Comparison of ENCODE assay signal across 8 cellular contexts in the genomic region with DNA sequence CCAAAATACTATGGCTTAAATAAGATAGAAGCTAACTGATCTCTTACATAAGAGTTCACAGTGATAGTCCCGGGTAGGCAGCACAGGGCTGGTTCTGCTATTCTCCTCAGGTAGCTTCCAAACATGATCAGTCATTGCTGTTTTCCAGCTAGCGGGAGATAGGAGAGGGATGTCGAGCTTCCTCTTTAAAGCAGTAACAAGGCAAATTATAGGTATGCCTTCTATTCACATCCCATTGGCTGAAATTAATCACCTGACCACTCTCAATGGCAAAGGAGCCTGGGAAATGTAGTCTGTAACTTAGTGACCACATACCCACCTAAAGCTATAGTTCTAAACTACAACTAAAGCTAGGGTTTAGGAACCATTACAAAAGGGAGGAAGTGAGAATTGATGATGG. TPM values are rescaled to one million over a fixed set of nuclear protein-coding genes. Genes with fewer than 3 reads are reported as not detected.
DNase-seq lines count a peak whose midpoint lies in the region; ATAC-seq, FAIRE-seq and TF ChIP-seq lines count a peak whose summit lies in the region.

No MANE protein-coding gene starts in this region.

- no peaks in the 10 kb centered on the region for H3K9me3 Mint-ChIP-seq in activated naive CD4-positive, alpha-beta T cell treated with anti-CD3 and anti-CD28 coated beads, Interleukin-2, amount 50 U/mL, for 24 hours

- H3K27ac ChIP-seq in body of pancreas (no peak overlapping the region), HepG2 (ENCODE audit: extremely low read length, insufficient read depth, low read length) (no peak overlapping the region), transverse colon (no peak overlapping the region)

- peaks cover 1% of the 10 kb centered on the region for H3K27me3 Mint-ChIP-seq in activated naive CD4-positive, alpha-beta T cell treated with anti-CD3 and anti-CD28 coated beads, Interleukin-2, amount 50 U/mL, for 24 hours

- POLR2A ChIA-PET in HepG2 (lab: Yijun Ruan, JAX) = no interaction called here

- no peaks in the 10 kb centered on the region for H3K79me2 ChIP-seq in HepG2 (ENCODE audit: insufficient read depth, low read length)

- H3K9me3 ChIP-seq in body of pancreas (no peaks in the 10 kb centered on the region), HepG2 (ENCODE audit: low read length) (no peaks in the 10 kb centered on the region), transverse colon (no peaks in the 10 kb centered on the region)

- H3K36me3 ChIP-seq in body of pancreas (replicated peaks in 1 of 2; ENCODE audit: insufficient read depth in 1 of 2, low read depth in 2 of 2) (no peaks in the 10 kb centered on the region), HepG2 (replicated peaks in 1 of 2; ENCODE audit: control insufficient read depth in 1 of 2, insufficient read depth in 2 of 2, low read length in 2 of 2) (no peaks in the 10 kb centered on the region), transverse colon (no peaks in the 10 kb centered on the region)

- peaks cover 5% of the 10 kb centered on the region for H3K4me1 Mint-ChIP-seq in activated naive CD4-positive, alpha-beta T cell treated with anti-CD3 and anti-CD28 coated beads, Interleukin-2, amount 50 U/mL, for 24 hours

- no peaks in the 10 kb centered on the region for H3K4me1 ChIP-seq in body of pancreas
- H3K4me1 ChIP-seq in HepG2 (ENCODE audit: insufficient read depth, low read length) = no peaks in the 10 kb centered on the region
- H3K4me1 ChIP-seq in transverse colon = no peaks in the 10 kb centered on the region

- TF ChIP-seq RAD21 in HepG2 (CRISPR knock-in tag; IDR thresholded peaks at IDR 0.05) = no peak

- TF ChIP-seq POLR2A in body of pancreas (IDR thresholded peaks at IDR 0.05) = no peak
- no peak for TF ChIP-seq POLR2A in HepG2 (IDR thresholded peaks at IDR 0.05; ENCODE audit: insufficient read depth in 1 of 2, low read depth in 2 of 2, low read length in 2 of 2)
- TF ChIP-seq POLR2A in transverse colon (IDR thresholded peaks at IDR 0.05) = no peak

- H3K9ac ChIP-seq in HepG2 (ENCODE audit: insufficient read depth, low read depth, low read length) = no peak overlapping the region

- peak overlapping the region; percentile 23 for H3K27ac Mint-ChIP-seq in activated naive CD4-positive, alpha-beta T cell treated with anti-CD3 and anti-CD28 coated beads, Interleukin-2, amount 50 U/mL, for 24 hours

- DNase-seq in activated naive CD4-positive, alpha-beta T cell treated with Interleukin-2 at 50 U/mL for 16 hours = no peak
- peak; percentile 23 for DNase-seq in HS-27A (ENCODE audit: low read depth)
- DNase-seq in NOMO-1 (lab: John Stamatoyannopoulos, UW; ENCODE audit: unreplicated experiment in 2 of 2) = peak; percentile 60 to 83
- peak in 2 of 4 donors; percentile 9 to 32 for DNase-seq in body of pancreas
- DNase-seq in HepG2 (ENCODE audit: low spot score) = peak; percentile 67
- no peak for DNase-seq in transverse colon

- TF ChIP-seq EP300 in HepG2 (IDR thresholded peaks at IDR 0.05; ENCODE audit: low read depth in 2 of 2, low read length in 2 of 2) (no peak), HepG2 (CRISPR knock-in tag; IDR thresholded peaks at IDR 0.05; ENCODE audit: borderline replicate concordance) (no peak), transverse colon (IDR thresholded peaks at IDR 0.05; ENCODE audit: low read depth) (no peak)

- H3K27me3 ChIP-seq in body of pancreas (no peaks in the 10 kb centered on the region), HepG2 (ENCODE audit: control insufficient read depth in 1 of 2, insufficient read depth in 2 of 2, low read length in 2 of 2) (peaks cover 0 to 4% of the 10 kb centered on the region in 2 experiments; a peak in 2 of 5 replicates), transverse colon (no peaks in the 10 kb centered on the region)

- TF ChIP-seq CTCF in body of pancreas (IDR thresholded peaks at IDR 0.05) (no peak), HepG2 (CRISPR knock-in tag; IDR thresholded peaks at IDR 0.05) (no peak), transverse colon (IDR thresholded peaks at IDR 0.05) (no peak)

- peak; percentile 69 for FAIRE-seq in HepG2 (lab: Jason Lieb, UNC)

- peak overlapping the region; percentile 73 for H3K4me3 Mint-ChIP-seq in activated naive CD4-positive, alpha-beta T cell treated with anti-CD3 and anti-CD28 coated beads, Interleukin-2, amount 50 U/mL, for 24 hours

- H3K36me3 Mint-ChIP-seq in activated naive CD4-positive, alpha-beta T cell treated with anti-CD3 and anti-CD28 coated beads, Interleukin-2, amount 50 U/mL, for 24 hours = no peaks in the 10 kb centered on the region

- no peaks in the 10 kb centered on the region for H4K20me1 ChIP-seq in HepG2 (ENCODE audit: insufficient read depth, low read length)

- WGBS in body of pancreas, 2 donors = 3 to 8% methylated on average over 3 of the region's 3 CpGs
- 31% methylated on average over 3 of the region's 3 CpGs for WGBS in HepG2 (ENCODE audit: low lambda C conversion rate)
- 3 to 5% methylated on average over 3 of the region's 3 CpGs for WGBS in transverse colon (ENCODE audit: low coverage in 1 of 2), 2 donors

- no TSS peak for BruUV-seq in HepG2 (replicated peaks; lab: Mats Ljungman, UMichigan)

- peak overlapping the region; percentile 16 for H2AFZ ChIP-seq in HepG2 (ENCODE audit: low read length)

- CTCF ChIA-PET in HepG2 (lab: Yijun Ruan, JAX; ENCODE audit: low intra/inter-chr PET ratio, low total read pairs) = no interaction called here

- intact Hi-C loops in body of pancreas (cut with DNase I) = no loop called here
- intact Hi-C loops in HepG2 (cut with micrococcal nuclease; ENCODE audit: unreplicated experiment) = no loop called here
- intact Hi-C loops in transverse colon (cut with DNase I; ENCODE audit: low total_unique reads) = no loop called here

- in situ Hi-C loops in HepG2 (cut with HindIII; ENCODE audit: extremely low pct_ligation_motif_present, low pct_unique_long_range_greater_than_20kb) (no loop called here), transverse colon (cut with MboI; ENCODE audit: low pct_ligation_motif_present in 1 of 4, low pct_unique_long_range_greater_than_20kb in 1 of 4, low sequenced_read_pairs in 3 of 4) (no loop called here)

- ATAC-seq in GM21576 (IDR thresholded peaks at IDR 0.05; ENCODE audit: unreplicated experiment) (peak; percentile 98), body of pancreas (peak; percentile 67), HepG2 (peak; percentile 87)

- H3K4me3 ChIP-seq in body of pancreas (no peak overlapping the region), HepG2 (replicated peaks in 1 of 3; ENCODE audit: insufficient read depth in 1 of 3, low read depth in 2 of 3, low read length in 3 of 3) (peak overlapping the region in 1 of 3 experiments; percentile 38; a peak in 1 of 6 replicates), transverse colon (no peak overlapping the region)

- H3K4me2 ChIP-seq in HepG2 (ENCODE audit: low read depth, low read length) = peak overlapping the region; percentile 54

TF ChIP-seq in HepG2, 621 proteins besides CTCF, POLR2A, EP300 and RAD21 (continues in another document):
- TF ChIP-seq, protein P1, sequence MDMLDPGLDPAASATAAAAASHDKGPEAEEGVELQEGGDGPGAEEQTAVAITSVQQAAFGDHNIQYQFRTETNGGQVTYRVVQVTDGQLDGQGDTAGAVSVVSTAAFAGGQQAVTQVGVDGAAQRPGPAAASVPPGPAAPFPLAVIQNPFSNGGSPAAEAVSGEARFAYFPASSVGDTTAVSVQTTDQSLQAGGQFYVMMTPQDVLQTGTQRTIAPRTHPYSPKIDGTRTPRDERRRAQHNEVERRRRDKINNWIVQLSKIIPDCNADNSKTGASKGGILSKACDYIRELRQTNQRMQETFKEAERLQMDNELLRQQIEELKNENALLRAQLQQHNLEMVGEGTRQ (IDR thresholded peaks at IDR 0.05; ENCODE audit: low read depth, low read length) = peak; percentile 63
- TF ChIP-seq, protein P1 (CRISPR knock-in tag; IDR thresholded peaks at IDR 0.05; ENCODE audit: borderline replicate concordance) = peak; percentile 76; the same call in 1 of the 2 replicates
- TF ChIP-seq HCFC1 (IDR thresholded peaks at IDR 0.05; ENCODE audit: low read depth, low read length) = peak; percentile 68

RNA-seq across cellular contexts. Expression of a gene that starts 34.5 kb away (rescaled TPM):
- total RNA-seq in body of pancreas = 10 to 100 TPM in 1 of 2 donors, 1 to 10 TPM in 1; 5.6 to 10.4 TPM
- total RNA-seq in HepG2 (2016; rRNA removed; fragmentation: Illumina TruSeq; extraction: Trizol) = 51.3 and 60.9 TPM in 2 replicates
- 159 and 190 TPM in 2 replicates for total RNA-seq in HepG2 (2016; cell fraction: cytosol; rRNA removed; fragmentation: Illumina TruSeq; extraction: Trizol; ENCODE audit: low read depth)
- total RNA-seq in HepG2 (2016; cell fraction: insoluble cytoplasmic fraction; rRNA removed; fragmentation: Illumina TruSeq; extraction: Trizol) = 58.7 and 61.0 TPM in 2 replicates
- total RNA-seq in HepG2 (2016; cell fraction: membrane; rRNA removed; fragmentation: Illumina TruSeq; extraction: Trizol) = 78.3 and 96.8 TPM in 2 replicates
- 51.3 and 54.6 TPM in 2 replicates for total RNA-seq in HepG2 (2016; cell fraction: nucleus; rRNA removed; fragmentation: Illumina TruSeq; extraction: Trizol)
- polyA plus RNA-seq in HepG2 (2011; rRNA removed) = 3.3 and 7.9 TPM in 2 replicates
- 3.5 and 3.7 TPM in 2 replicates for polyA plus RNA-seq in HepG2 (2011; cell fraction: cytosol; rRNA removed)
- 2.5 and 4.9 TPM in 2 replicates for polyA plus RNA-seq in HepG2 (2011; cell fraction: nucleus; rRNA removed)
- polyA plus RNA-seq in HepG2 (2012) = 6.0 and 14.0 TPM in 2 replicates
- 3.9 and 4.2 TPM in 2 replicates for polyA plus RNA-seq in HepG2 (2016; cell fraction: cytosol; fragmentation: Illumina TruSeq; extraction: Trizol; ENCODE audit: low read depth)
- polyA plus RNA-seq in HepG2 (2016; cell fraction: insoluble cytoplasmic fraction; fragmentation: Illumina TruSeq; extraction: Trizol; ENCODE audit: low read depth) = 50.3 and 57.0 TPM in 2 replicates
- 4.0 and 6.2 TPM in 2 replicates for polyA plus RNA-seq in HepG2 (2016; cell fraction: membrane; fragmentation: Illumina TruSeq; extraction: Trizol; ENCODE audit: low read depth)
- 26.4 and 41.3 TPM in 2 replicates for polyA plus RNA-seq in HepG2 (2016; cell fraction: nucleus; fragmentation: Illumina TruSeq; extraction: Trizol; ENCODE audit: insufficient read depth, low read depth)
- 4.6 and 22.0 TPM in 2 replicates for polyA minus RNA-seq in HepG2 (2011; rRNA and poly(A)+ RNA removed; ENCODE audit: low replicate concordance)
- 11.9 and 12.9 TPM in 2 replicates for polyA minus RNA-seq in HepG2 (2011; cell fraction: cytosol; rRNA and poly(A)+ RNA removed)
- 30.6 TPM in 2 replicates for polyA minus RNA-seq in HepG2 (2011; cell fraction: nucleus; rRNA and poly(A)+ RNA removed)
- 10 to 100 TPM in 3 of 4 donors, not detected in 1; 13.7 to 17.9 (median 13.8) TPM for total RNA-seq in transverse colon

Comparison
In these comparisons a context has a peak if more than half of its experiments do, and no peak if none do; other contexts are left out.
1. DNase-seq: peak in HS-27A (single experiment), NOMO-1 (2 of 2) and HepG2 (single experiment); none in activated naive CD4-positive, alpha-beta T cell treated with Interleukin-2 at 50 U/mL for 16 hours (single experiment) and transverse colon (single experiment).
2. Peak in every context shown above with its lines, with median percentiles within 50 percentile points of each other: ATAC-seq.